In the genomic region with DNA sequence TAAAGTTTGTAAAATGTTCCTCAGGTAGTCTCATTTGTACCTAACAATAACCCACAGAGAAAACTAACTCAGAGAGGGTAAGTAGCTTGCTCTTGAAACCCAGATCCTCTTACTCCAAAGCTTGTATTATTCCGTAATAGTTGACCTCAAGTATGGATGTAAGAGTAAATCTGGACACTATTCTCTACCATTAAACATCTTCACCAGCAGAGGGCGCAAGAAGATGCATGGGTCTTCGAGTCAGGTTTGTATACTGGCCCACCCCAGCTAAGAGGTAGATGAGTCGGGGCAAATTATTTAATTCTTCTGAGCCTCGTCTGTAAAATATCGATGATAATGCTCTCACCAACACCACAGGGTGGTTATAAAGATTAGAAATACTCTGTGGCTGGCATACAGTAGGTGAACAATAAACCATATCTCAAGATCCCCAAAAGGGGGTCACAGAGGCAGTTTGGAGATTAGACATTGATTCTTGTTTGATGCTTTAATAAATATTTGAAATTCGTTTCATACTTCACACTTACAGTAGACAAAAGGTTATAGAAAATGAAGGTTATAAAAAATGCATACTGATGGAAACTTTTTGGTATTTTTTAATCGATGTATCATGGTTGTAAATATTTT, we compare ENCODE assay signal across 1 cellular context.
TF ChIP-seq lines count a peak whose summit lies in the region.

No MANE protein-coding gene starts in this region.

TF ChIP-seq in HepG2, 621 proteins besides CTCF, POLR2A, EP300 and RAD21 (continued from another document):
- TF ChIP-seq, protein P1, sequence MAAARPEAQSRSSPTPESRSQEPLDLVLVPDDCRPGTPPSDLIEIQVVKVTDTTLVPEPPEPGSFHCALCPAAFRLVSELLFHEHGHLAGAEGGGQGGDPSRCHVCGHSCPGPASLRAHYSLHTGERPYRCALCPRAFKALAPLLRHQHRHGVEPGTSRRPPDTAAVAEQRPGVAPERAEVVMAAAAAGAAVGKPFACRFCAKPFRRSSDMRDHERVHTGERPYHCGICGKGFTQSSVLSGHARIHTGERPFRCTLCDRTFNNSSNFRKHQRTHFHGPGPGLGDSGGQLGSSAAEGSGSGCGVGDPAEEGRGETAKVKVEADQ (CRISPR knock-in tag; IDR thresholded peaks at IDR 0.05; ENCODE audit: borderline replicate concordance), result no peak
- TF ChIP-seq SP4 (CRISPR knock-in tag; IDR thresholded peaks at IDR 0.05) (no peak), NR2C2 (CRISPR knock-in tag; IDR thresholded peaks at IDR 0.05; ENCODE audit: borderline replicate concordance) (no peak), SIX4 (CRISPR knock-in tag; IDR thresholded peaks at IDR 0.05) (no peak), MNT (IDR thresholded peaks at IDR 0.05) (no peak), ISL2 (CRISPR knock-in tag; IDR thresholded peaks at IDR 0.05) (no peak), ZNF484 (CRISPR knock-in tag; IDR thresholded peaks at IDR 0.05; ENCODE audit: borderline replicate concordance, low read depth) (no peak)
- TF ChIP-seq, protein P2, sequence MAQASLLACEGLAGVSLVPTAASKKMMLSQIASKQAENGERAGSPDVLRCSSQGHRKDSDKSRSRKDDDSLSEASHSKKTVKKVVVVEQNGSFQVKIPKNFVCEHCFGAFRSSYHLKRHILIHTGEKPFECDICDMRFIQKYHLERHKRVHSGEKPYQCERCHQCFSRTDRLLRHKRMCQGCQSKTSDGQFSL (CRISPR knock-in tag; IDR thresholded peaks at IDR 0.05), result no peak
